ENCODE assay signal across 1 cellular context in genomic region chr11:73053964-73054363, GRCh38.
TF ChIP-seq lines count a peak whose summit lies in the region.

No MANE protein-coding gene starts in this region.

TF ChIP-seq in GM12878, 131 proteins besides CTCF, POLR2A, EP300 and RAD21 (continued from another document):
- TF ChIP-seq E2F8 (IDR thresholded peaks at IDR 0.05; ENCODE audit: low read depth, partially characterized antibody) = no peak
- TF ChIP-seq TCF3 (IDR thresholded peaks at IDR 0.05; ENCODE audit: borderline replicate concordance, insufficient read depth, low read depth, low read length) = no peak
- no peak for TF ChIP-seq SUPT20H (IDR thresholded peaks at IDR 0.05; ENCODE audit: borderline replicate concordance, control insufficient read depth, low read depth, low read length)
- TF ChIP-seq CUX1 (IDR thresholded peaks at IDR 0.05; ENCODE audit: insufficient replicate concordance, low read depth, low read length) = no peak
- TF ChIP-seq BHLHE40 (IDR thresholded peaks at IDR 0.05; ENCODE audit: borderline replicate concordance in 1 of 2, low read depth in 2 of 2, low read length in 1 of 2) = no peak
- no peak for TF ChIP-seq CREB1 (IDR thresholded peaks at IDR 0.05; ENCODE audit: low read depth)
- no peak for TF ChIP-seq POU2F2 (IDR thresholded peaks at IDR 0.05; ENCODE audit: borderline replicate concordance, low read depth, low read length)
- no peak for TF ChIP-seq USF2 (IDR thresholded peaks at IDR 0.05; ENCODE audit: borderline replicate concordance, low read depth, low read length)
- no peak for TF ChIP-seq HDAC6 (IDR thresholded peaks at IDR 0.05; ENCODE audit: unreplicated experiment)
- no peak for TF ChIP-seq BCL11A (IDR thresholded peaks at IDR 0.05; ENCODE audit: low read depth, low read length)
- TF ChIP-seq KLF5 (IDR thresholded peaks at IDR 0.05; ENCODE audit: partially characterized antibody) = no peak
